ENCODE assay signal across 1 cellular context in the genomic region with DNA sequence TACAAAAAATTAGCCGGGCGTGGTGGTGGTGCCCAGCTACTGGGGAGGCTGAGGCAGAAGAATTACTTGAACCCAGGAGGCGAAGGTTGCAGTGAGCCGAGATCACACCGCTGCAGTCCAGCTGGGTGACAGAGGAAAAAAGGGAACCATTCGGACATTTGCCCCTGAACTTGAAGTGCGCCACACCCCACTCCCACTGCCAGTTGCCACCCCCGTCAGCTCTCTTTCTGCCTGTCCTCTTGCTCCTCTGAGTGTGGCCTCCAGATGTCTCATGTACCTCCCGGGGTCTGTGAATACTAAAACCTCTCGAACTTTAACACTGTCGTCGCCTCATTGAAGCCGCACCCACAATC.
TF ChIP-seq lines count a peak whose summit lies in the region.

No MANE protein-coding gene starts in this region.

TF ChIP-seq in SK-N-SH treated with all-trans-retinoic acid at 6 μM for 48 hours, 23 proteins besides CTCF, POLR2A, EP300 and RAD21 (continued from another document):
- TF ChIP-seq, protein P1, sequence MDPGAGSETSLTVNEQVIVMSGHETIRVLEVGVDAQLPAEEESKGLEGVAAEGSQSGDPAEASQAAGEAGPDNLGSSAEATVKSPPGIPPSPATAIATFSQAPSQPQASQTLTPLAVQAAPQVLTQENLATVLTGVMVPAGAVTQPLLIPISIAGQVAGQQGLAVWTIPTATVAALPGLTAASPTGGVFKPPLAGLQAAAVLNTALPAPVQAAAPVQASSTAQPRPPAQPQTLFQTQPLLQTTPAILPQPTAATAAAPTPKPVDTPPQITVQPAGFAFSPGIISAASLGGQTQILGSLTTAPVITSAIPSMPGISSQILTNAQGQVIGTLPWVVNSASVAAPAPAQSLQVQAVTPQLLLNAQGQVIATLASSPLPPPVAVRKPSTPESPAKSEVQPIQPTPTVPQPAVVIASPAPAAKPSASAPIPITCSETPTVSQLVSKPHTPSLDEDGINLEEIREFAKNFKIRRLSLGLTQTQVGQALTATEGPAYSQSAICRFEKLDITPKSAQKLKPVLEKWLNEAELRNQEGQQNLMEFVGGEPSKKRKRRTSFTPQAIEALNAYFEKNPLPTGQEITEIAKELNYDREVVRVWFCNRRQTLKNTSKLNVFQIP (CRISPR knock-in tag; IDR thresholded peaks at IDR 0.05; ENCODE audit: borderline replicate concordance, low read depth) = no peak
- TF ChIP-seq ISL1 (CRISPR knock-in tag; IDR thresholded peaks at IDR 0.05) (no peak), ZNF70 (CRISPR knock-in tag; IDR thresholded peaks at IDR 0.05) (no peak), ESRRG (CRISPR knock-in tag; IDR thresholded peaks at IDR 0.05) (no peak), ZNF565 (CRISPR knock-in tag; conservative IDR thresholded peaks at IDR 0.05; ENCODE audit: low read depth) (no peak), ZFP3 (CRISPR knock-in tag; IDR thresholded peaks at IDR 0.05) (no peak), SNAI2 (CRISPR knock-in tag; IDR thresholded peaks at IDR 0.05) (no peak)
- TF ChIP-seq, protein P2, sequence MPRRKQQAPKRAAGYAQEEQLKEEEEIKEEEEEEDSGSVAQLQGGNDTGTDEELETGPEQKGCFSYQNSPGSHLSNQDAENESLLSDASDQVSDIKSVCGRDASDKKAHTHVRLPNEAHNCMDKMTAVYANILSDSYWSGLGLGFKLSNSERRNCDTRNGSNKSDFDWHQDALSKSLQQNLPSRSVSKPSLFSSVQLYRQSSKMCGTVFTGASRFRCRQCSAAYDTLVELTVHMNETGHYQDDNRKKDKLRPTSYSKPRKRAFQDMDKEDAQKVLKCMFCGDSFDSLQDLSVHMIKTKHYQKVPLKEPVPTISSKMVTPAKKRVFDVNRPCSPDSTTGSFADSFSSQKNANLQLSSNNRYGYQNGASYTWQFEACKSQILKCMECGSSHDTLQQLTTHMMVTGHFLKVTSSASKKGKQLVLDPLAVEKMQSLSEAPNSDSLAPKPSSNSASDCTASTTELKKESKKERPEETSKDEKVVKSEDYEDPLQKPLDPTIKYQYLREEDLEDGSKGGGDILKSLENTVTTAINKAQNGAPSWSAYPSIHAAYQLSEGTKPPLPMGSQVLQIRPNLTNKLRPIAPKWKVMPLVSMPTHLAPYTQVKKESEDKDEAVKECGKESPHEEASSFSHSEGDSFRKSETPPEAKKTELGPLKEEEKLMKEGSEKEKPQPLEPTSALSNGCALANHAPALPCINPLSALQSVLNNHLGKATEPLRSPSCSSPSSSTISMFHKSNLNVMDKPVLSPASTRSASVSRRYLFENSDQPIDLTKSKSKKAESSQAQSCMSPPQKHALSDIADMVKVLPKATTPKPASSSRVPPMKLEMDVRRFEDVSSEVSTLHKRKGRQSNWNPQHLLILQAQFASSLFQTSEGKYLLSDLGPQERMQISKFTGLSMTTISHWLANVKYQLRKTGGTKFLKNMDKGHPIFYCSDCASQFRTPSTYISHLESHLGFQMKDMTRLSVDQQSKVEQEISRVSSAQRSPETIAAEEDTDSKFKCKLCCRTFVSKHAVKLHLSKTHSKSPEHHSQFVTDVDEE (CRISPR knock-in tag; IDR thresholded peaks at IDR 0.05) = no peak
TF ChIP-seq in SK-N-SH treated with all-trans-retinoic acid at 6 μM for 48 hours: peak in this region for 0.
